In genomic region chr6:91566467-91566866, GRCh38 we compare ENCODE assay signal across 27 cellular contexts.
"Had no signal": no experiment of that assay in that cellular context is flagged by ENCODE, and none has a peak within 500 bp of the region (broad histone marks: within the 10 kb centered on the region; RNA-seq: fewer than 3 reads in every experiment).

No MANE protein-coding gene starts in this region.

- H3K4me3 ChIP-seq: gastroesophageal sphincter, heart left ventricle, smooth muscle cell, transverse colon had no signal

- H3K27ac ChIP-seq: brain microvascular endothelial cell, gastroesophageal sphincter, heart left ventricle, parathyroid adenoma, transverse colon, WERI-Rb-1 had no signal

- H3K9me3 Mint-ChIP-seq: activated CD4-positive, alpha-beta T cell treated with anti-CD3 and anti-CD28 coated beads, Interleukin-2, amount 10 ng/mL, durations not matched to agents 7 days and 5 days; activated T-helper 2 cell treated with anti-CD3 and anti-CD28 coated beads, Interferon-gamma antibody, Interleukin-2, Interleukin-4, amounts not matched to agents 10 μg/mL and 5 μg/mL and 100 μg/mL, durations not matched to agents 14 hours and 24 hours and 36 hours had no signal

- H3K79me2 ChIP-seq: parathyroid adenoma had no signal

- H3K4me1 ChIP-seq: gastroesophageal sphincter, heart left ventricle, parathyroid adenoma, transverse colon had no signal

- H3K9ac ChIP-seq: parathyroid adenoma had no signal

- H2AFZ ChIP-seq: parathyroid adenoma had no signal

- H3K27ac Mint-ChIP-seq: activated CD4-positive, alpha-beta T cell treated with anti-CD3 and anti-CD28 coated beads, Interleukin-2, amount 10 ng/mL, durations not matched to agents 7 days and 5 days; activated CD8-positive, alpha-beta T cell treated with anti-CD3 and anti-CD28 coated beads, Interleukin-2, amount 10 ng/mL, durations not matched to agents 7 days and 5 days; activated naive CD8-positive, alpha-beta T cell; activated T-helper 2 cell treated with anti-CD3 and anti-CD28 coated beads, Interferon-gamma antibody, Interleukin-2, Interleukin-4, amounts not matched to agents 10 μg/mL and 5 μg/mL and 100 μg/mL, durations not matched to agents 14 hours and 24 hours and 36 hours; memory B cell; stimulated activated naive B cell treated with anti-CD40 and anti-IgM and Interleukin-4, amounts not matched to agents 10 μg/mL and 1 μg/mL and 100 μg/mL, for 72 hours had no signal

- H3K4me2 ChIP-seq: smooth muscle cell had no signal

- H3K9me3 ChIP-seq: transverse colon had no signal

- H3K4me3 Mint-ChIP-seq: activated CD4-positive, alpha-beta T cell treated with anti-CD3 and anti-CD28 coated beads, Interleukin-2, amount 10 ng/mL, durations not matched to agents 7 days and 5 days; activated CD8-positive, alpha-beta T cell treated with anti-CD3 and anti-CD28 coated beads, Interleukin-2, amount 10 ng/mL, durations not matched to agents 7 days and 5 days; activated naive CD8-positive, alpha-beta T cell; memory B cell; stimulated activated naive B cell treated with anti-CD40 and anti-IgM and Interleukin-4, amounts not matched to agents 10 μg/mL and 1 μg/mL and 100 μg/mL, for 72 hours had no signal

- H3K36me3 Mint-ChIP-seq: activated naive CD8-positive, alpha-beta T cell; memory B cell; stimulated activated naive B cell treated with anti-CD40 and anti-IgM and Interleukin-4, amounts not matched to agents 10 μg/mL and 1 μg/mL and 100 μg/mL, for 72 hours had no signal

- DNase-seq: activated CD4-positive, alpha-beta T cell treated with anti-CD3 and anti-CD28 coated beads, Interleukin-2, amount 10 ng/mL, durations not matched to agents 7 days and 5 days; activated CD4-positive, CD25-positive, alpha-beta regulatory T cell treated with anti-CD3 and anti-CD28 coated beads, Interleukin-2, amount 50 U/mL, for 72 hours; activated CD8-positive, alpha-beta T cell treated with anti-CD3 and anti-CD28 coated beads, Interleukin-2, amount 10 ng/mL, durations not matched to agents 7 days and 5 days; activated naive CD4-positive, alpha-beta T cell; activated T-cell treated with anti-CD3 and anti-CD28 coated beads, Interleukin-2, amount 50 U/mL, for 1 hour; amniotic stem cell; brain microvascular endothelial cell; central memory CD4-positive, alpha-beta T cell; effector memory CD4-positive, alpha-beta T cell; heart left ventricle; islet precursor cell; left cardiac atrium; nucleus accumbens; stimulated activated CD4-positive, alpha-beta T cell treated with anti-CD3 and anti-CD28 coated beads, Interleukin-15, amount 100 ng/mL, for 24 hours; stimulated activated CD8-positive, alpha-beta memory T cell treated with anti-CD3 and anti-CD28 coated beads, Interleukin-4, amount 100 ng/mL, for 48 hours; stimulated activated naive B cell treated with anti-CD40 and anti-IgM and Interleukin-4, amounts not matched to agents 10 μg/mL and 1 μg/mL and 100 μg/mL, for 72 hours; T-helper 1 cell; transverse colon; WERI-Rb-1 had no signal

- H3K27me3 ChIP-seq: brain microvascular endothelial cell, gastroesophageal sphincter, heart left ventricle, transverse colon had no signal

- ATAC-seq: activated CD8-positive, alpha-beta T cell treated with anti-CD3 and anti-CD28 coated beads, Interleukin-2, amount 10 ng/mL, durations not matched to agents 7 days and 5 days; esophagus mucosa; gastroesophageal sphincter; heart left ventricle; left cardiac atrium; sciatic nerve; stimulated activated naive B cell treated with anti-CD40 and anti-IgM and Interleukin-4, amounts not matched to agents 10 μg/mL and 1 μg/mL and 100 μg/mL, for 72 hours had no signal

- H3K4me1 Mint-ChIP-seq: activated CD4-positive, alpha-beta T cell treated with anti-CD3 and anti-CD28 coated beads, Interleukin-2, amount 10 ng/mL, durations not matched to agents 7 days and 5 days; memory B cell; stimulated activated naive B cell treated with anti-CD40 and anti-IgM and Interleukin-4, amounts not matched to agents 10 μg/mL and 1 μg/mL and 100 μg/mL, for 72 hours had no signal

- H3K36me3 ChIP-seq: brain microvascular endothelial cell, gastroesophageal sphincter, heart left ventricle, transverse colon, WERI-Rb-1 had no signal

- H3K27me3 Mint-ChIP-seq: activated CD4-positive, alpha-beta T cell treated with anti-CD3 and anti-CD28 coated beads, Interleukin-2, amount 10 ng/mL, durations not matched to agents 7 days and 5 days; activated naive CD8-positive, alpha-beta T cell; memory B cell; stimulated activated naive B cell treated with anti-CD40 and anti-IgM and Interleukin-4, amounts not matched to agents 10 μg/mL and 1 μg/mL and 100 μg/mL, for 72 hours had no signal
